15 cellular contexts compared by ENCODE assay signal in the genomic region with DNA sequence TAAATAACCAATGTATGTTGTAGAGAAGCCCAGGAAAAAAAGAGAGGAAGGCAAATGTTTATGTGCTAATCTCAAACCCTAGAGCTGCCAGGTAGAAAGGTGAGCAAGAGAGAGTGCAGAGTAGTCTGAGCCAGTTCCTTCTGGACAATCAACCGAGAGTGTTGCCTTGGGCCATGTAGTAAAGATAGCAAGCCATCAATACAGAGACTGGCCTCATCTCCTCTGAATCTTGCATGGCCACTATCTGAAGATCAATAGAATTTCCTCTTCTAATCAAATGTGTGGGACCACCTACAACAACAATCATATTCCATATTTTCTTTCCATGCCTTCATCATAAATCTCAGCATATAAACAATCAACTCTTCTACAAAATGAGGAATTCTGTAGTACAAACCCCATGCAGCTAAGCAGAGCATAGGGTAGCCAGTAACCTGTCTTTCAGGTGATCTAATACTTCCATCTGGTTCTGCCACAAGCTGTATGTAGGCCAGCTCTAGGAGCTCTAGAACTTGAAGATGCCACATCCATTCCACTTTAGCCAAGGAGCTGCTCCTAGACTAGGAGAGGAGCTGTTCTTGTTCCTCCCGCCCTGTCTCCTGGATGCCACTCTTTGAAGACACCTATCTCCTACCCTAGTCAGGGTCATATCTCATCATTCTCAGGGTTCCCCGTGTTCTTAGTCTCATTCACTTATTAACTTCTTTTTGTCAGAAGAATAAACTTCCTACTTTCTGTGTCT.
A peak's percentile ranks its signal among the peaks of the same experiment; 100 is the strongest.
DNase-seq lines count a peak whose midpoint lies in the region; ATAC-seq and TF ChIP-seq lines count a peak whose summit lies in the region.
"Had no signal": no experiment of that assay in that cellular context is flagged by ENCODE, and none has a peak within 500 bp of the region (broad histone marks: within the 10 kb centered on the region; RNA-seq: fewer than 3 reads in every experiment).

No MANE protein-coding gene starts in this region.

- H3K36me3 Mint-ChIP-seq in natural killer cell: peaks cover 8% of the 10 kb centered on the region
- H3K36me3 Mint-ChIP-seq: CD14-positive monocyte; CD8-positive, alpha-beta T cell had no signal

- peaks cover 5% of the 10 kb centered on the region; the same call in 1 of the 2 replicates for H3K9me1 ChIP-seq in IMR-90 (ENCODE audit: insufficient read depth, low read length)

- 86% methylated on average over 1 of the region's 3 CpGs; no CpG with 5 or more reads in 1 of the 2 experiments for WGBS in IMR-90 (ENCODE audit: extremely low coverage in 2 of 2, insufficient read length in 1 of 2), 2 experiments
- no CpG with 5 or more reads among the region's 3 CpGs for WGBS in neuronal stem cell (ENCODE audit: extremely low coverage in 2 of 2, insufficient read length in 2 of 2, insufficient replicate concordance in 1 of 2), 2 donors

- H4K20me1 ChIP-seq in BLaER1 (no peaks in the 10 kb centered on the region), IMR-90 (ENCODE audit: insufficient read depth, low read length) (no peaks in the 10 kb centered on the region)

- no peak overlapping the region for H3K4ac ChIP-seq in IMR-90 (ENCODE audit: low read depth, low read length)
- no peak overlapping the region for H3K4ac ChIP-seq in neuronal stem cell (ENCODE audit: low read length)

- no peaks in the 10 kb centered on the region for H3K36me3 ChIP-seq in BLaER1
- H3K36me3 ChIP-seq in IMR-90 (ENCODE audit: control insufficient read depth, insufficient read depth, low read length): no peaks in the 10 kb centered on the region
- peaks cover 15% of the 10 kb centered on the region for H3K36me3 ChIP-seq in SJSA1
- no peaks in the 10 kb centered on the region for H3K36me3 ChIP-seq in neuronal stem cell (replicated peaks in 1 of 2; ENCODE audit: control insufficient read depth in 2 of 2, insufficient read depth in 2 of 2, low read length in 2 of 2)
- H3K36me3 ChIP-seq: BE2C had no signal

- H3K9me3 Mint-ChIP-seq in natural killer cell: peaks cover 0 to 2% of the 10 kb centered on the region in 2 donors
- H3K9me3 Mint-ChIP-seq: CD8-positive, alpha-beta T cell; GM23338 had no signal

- no peak for TF ChIP-seq POLR2A in IMR-90 (IDR thresholded peaks at IDR 0.05; ENCODE audit: low read depth, low read length)

- H3K27ac ChIP-seq in BLaER1 (no peak overlapping the region), IMR-90 (ENCODE audit: insufficient read depth, low read length) (no peak overlapping the region), SJSA1 (no peak overlapping the region), neuronal stem cell (replicated peaks; ENCODE audit: low read length) (no peak overlapping the region)

- no peak overlapping the region for H2BK20ac ChIP-seq in IMR-90 (ENCODE audit: low read depth, low read length)

- H2AK9ac ChIP-seq in IMR-90 (replicated peaks; ENCODE audit: low read depth, low read length, poor library complexity): no peak overlapping the region

- no peaks in the 10 kb centered on the region for H3K9me3 ChIP-seq in BLaER1
- H3K9me3 ChIP-seq in IMR-90 (ENCODE audit: control insufficient read depth, insufficient read depth, low read length): no peaks in the 10 kb centered on the region
- H3K9me3 ChIP-seq in SJSA1 (replicated peaks): peaks cover 8% of the 10 kb centered on the region
- no peaks in the 10 kb centered on the region for H3K9me3 ChIP-seq in neuronal stem cell (replicated peaks in 1 of 2; ENCODE audit: control insufficient read depth in 2 of 2, insufficient read depth in 1 of 2, low read depth in 1 of 2, low read length in 2 of 2)
- H3K9me3 ChIP-seq: BE2C had no signal

- no peak overlapping the region for H2AK5ac ChIP-seq in IMR-90 (ENCODE audit: low read depth, low read length)
- H2AK5ac ChIP-seq in neuronal stem cell (ENCODE audit: low read depth, low read length): no peak overlapping the region

- no peak overlapping the region for H2BK120ac ChIP-seq in IMR-90 (ENCODE audit: low read depth, low read length)
- H2BK120ac ChIP-seq in neuronal stem cell (ENCODE audit: low read depth, low read length): no peak overlapping the region

- intact Hi-C loops in IMR-90 (cut with micrococcal nuclease) (no loop called here), natural killer cell (cut with micrococcal nuclease) (no loop called here)

- no peak overlapping the region for H2BK5ac ChIP-seq in IMR-90 (ENCODE audit: low read depth, low read length, poor library complexity, severe bottlenecking)
- no peak overlapping the region for H2BK5ac ChIP-seq in neuronal stem cell (ENCODE audit: low read length)

- H3K4me1 ChIP-seq in BLaER1 (0 out of 2 replicates have a peak, but pooled peaks cover 6% of the 10 kb centered on the region), IMR-90 (ENCODE audit: control insufficient read depth, insufficient read depth, low read length) (peaks cover 6% of the 10 kb centered on the region), SJSA1 (replicated peaks) (peaks cover 23% of the 10 kb centered on the region), neuronal stem cell (ENCODE audit: control insufficient read depth in 2 of 2, insufficient read depth in 1 of 2, low read depth in 1 of 2, low read length in 2 of 2) (no peaks in the 10 kb centered on the region)
- H3K4me1 ChIP-seq: BE2C had no signal

- no peaks in the 10 kb centered on the region for H3K79me1 ChIP-seq in IMR-90 (ENCODE audit: low read depth in 1 of 2, low read length in 2 of 2)
- H3K79me1 ChIP-seq in neuronal stem cell (ENCODE audit: low read depth, low read length): no peaks in the 10 kb centered on the region

- H4K8ac ChIP-seq in IMR-90 (ENCODE audit: low read depth in 2 of 2, low read length in 2 of 2) (0 out of 4 replicates have a peak overlapping the region, but pooled peaks of 1 of the 2 experiments have one; percentile 50), neuronal stem cell (ENCODE audit: low read depth, low read length) (no peak overlapping the region)

- no peak overlapping the region for H3K14ac ChIP-seq in IMR-90 (replicated peaks; ENCODE audit: low read depth, low read length)
- H3K14ac ChIP-seq in neuronal stem cell (ENCODE audit: low read length): no peak overlapping the region

- H4K5ac ChIP-seq in IMR-90 (ENCODE audit: low read depth, low read length): no peak overlapping the region; the same call in 1 of the 2 replicates

- H3K23ac ChIP-seq in IMR-90 (ENCODE audit: low read depth, low read length): no peak overlapping the region
- no peak overlapping the region for H3K23ac ChIP-seq in neuronal stem cell (ENCODE audit: low read depth, low read length, poor library complexity)

- no peak overlapping the region for H2BK12ac ChIP-seq in neuronal stem cell (ENCODE audit: low read length)

- H2BK15ac ChIP-seq in IMR-90 (ENCODE audit: low read depth, low read length): no peak overlapping the region
- no peak overlapping the region for H2BK15ac ChIP-seq in neuronal stem cell (ENCODE audit: low read length)

- dilution Hi-C loops in IMR-90 (cut with HindIII; ENCODE audit: low sequenced_read_pairs, unreplicated experiment): no loop called here

- no TSS peak for BruUV-seq in IMR-90 (replicated peaks; lab: Mats Ljungman, UMichigan)

- CTCF ChIA-PET in IMR-90 (lab: Yijun Ruan, JAX): no interaction called here

- H3K9ac ChIP-seq in BLaER1: no peak overlapping the region
- no peak overlapping the region for H3K9ac ChIP-seq in IMR-90 (ENCODE audit: low read depth, low read length)
- peak overlapping the region; percentile 22 for H3K9ac ChIP-seq in neuronal stem cell (ENCODE audit: low read depth, low read length, poor library complexity)

- no peak for TF ChIP-seq RAD21 in IMR-90 (IDR thresholded peaks at IDR 0.05; ENCODE audit: low read length)

- DNase-seq in IMR-90: no peak
- peak; percentile 81 to 86 for DNase-seq in SJSA1 (ENCODE audit: low read depth in 1 of 2, low spot score in 2 of 2)
- DNase-seq in neuronal stem cell (ENCODE audit: low spot score): no peak
- no peak for DNase-seq in natural killer cell
- DNase-seq: BE2C; CD8-positive, alpha-beta T cell; COR-L47; DMS153; H7 had no signal

- H3K4me3 ChIP-seq in BLaER1: no peak overlapping the region
- no peak overlapping the region for H3K4me3 ChIP-seq in IMR-90 (ENCODE audit: insufficient read depth, low read depth, low read length)
- H3K4me3 ChIP-seq in SJSA1: no peak overlapping the region
- no peak overlapping the region for H3K4me3 ChIP-seq in neuronal stem cell (ENCODE audit: low read length in 2 of 2)
- H3K4me3 ChIP-seq: GM23338 had no signal

- H3K56ac ChIP-seq in IMR-90 (ENCODE audit: extremely low read depth, insufficient read depth, low read length): no peak overlapping the region

- POLR2A ChIA-PET in IMR-90 (lab: Charles Lee; ENCODE audit: unreplicated experiment): no interaction called here

- peaks cover 6 to 37% of the 10 kb centered on the region in 2 donors for H3K27me3 Mint-ChIP-seq in natural killer cell (ENCODE audit: low read depth in 2 of 2)

- H3K4me2 ChIP-seq in BLaER1 (0 out of 2 replicates have a peak overlapping the region, but pooled peaks have one; percentile 4), IMR-90 (ENCODE audit: low read depth, low read length) (no peak overlapping the region), neuronal stem cell (ENCODE audit: insufficient read depth, low read length, poor library complexity, severe bottlenecking) (no peak overlapping the region)
- H3K4me2 ChIP-seq: GM23338 had no signal

- no peak for TF ChIP-seq CTCF in IMR-90 (conservative IDR thresholded peaks at IDR 0.05; ENCODE audit: low read depth, low read length)
- no peak for TF ChIP-seq CTCF in natural killer cell (IDR thresholded peaks at IDR 0.05)

- H3K4me3 Mint-ChIP-seq in natural killer cell: no peak overlapping the region
- H3K4me3 Mint-ChIP-seq: CD14-positive monocyte; CD8-positive, alpha-beta T cell; GM23338 had no signal

- in situ Hi-C loops in IMR-90 (cut with MboI; ENCODE audit: low sequenced_read_pairs): no loop called here

- no peak overlapping the region for H3K27ac Mint-ChIP-seq in natural killer cell
- H3K27ac Mint-ChIP-seq: CD14-positive monocyte; CD8-positive, alpha-beta T cell; GM23338 had no signal

- no peak overlapping the region for H2AFZ ChIP-seq in IMR-90 (replicated peaks; ENCODE audit: low read length, poor library complexity)
- no peak overlapping the region for H2AFZ ChIP-seq in neuronal stem cell (ENCODE audit: low read length)
- H2AFZ ChIP-seq: GM23338 had no signal

- H3K4me1 Mint-ChIP-seq in natural killer cell: peaks cover 12 to 22% of the 10 kb centered on the region in 2 donors
- H3K4me1 Mint-ChIP-seq: CD14-positive monocyte, GM23338 had no signal

- ATAC-seq in IMR-90 (ENCODE audit: low read depth) (no peak), HG02938 (IDR thresholded peaks at IDR 0.05; ENCODE audit: unreplicated experiment) (no peak), natural killer cell (no peak), GM19452 (IDR thresholded peaks at IDR 0.05; ENCODE audit: unreplicated experiment) (no peak), HG02610 (IDR thresholded peaks at IDR 0.05; ENCODE audit: unreplicated experiment) (no peak)
- ATAC-seq: CD8-positive, alpha-beta T cell; GM23338 had no signal

- peak overlapping the region; percentile 27; the same call in 1 of the 2 replicates for H3K18ac ChIP-seq in IMR-90 (ENCODE audit: low read depth, low read length)
- no peak overlapping the region for H3K18ac ChIP-seq in neuronal stem cell (ENCODE audit: low read length)

- no peak overlapping the region for H4K91ac ChIP-seq in IMR-90 (ENCODE audit: insufficient read depth, low read depth, low read length)
- H4K91ac ChIP-seq in neuronal stem cell (ENCODE audit: low read depth, low read length, poor library complexity): no peak overlapping the region

- no peaks in the 10 kb centered on the region for H3K27me3 ChIP-seq in BLaER1
- H3K27me3 ChIP-seq in IMR-90 (ENCODE audit: control insufficient read depth, insufficient read depth, low read length): no peaks in the 10 kb centered on the region
- H3K27me3 ChIP-seq in SJSA1 (replicated peaks): no peaks in the 10 kb centered on the region
- no peaks in the 10 kb centered on the region for H3K27me3 ChIP-seq in neuronal stem cell (ENCODE audit: control insufficient read depth in 3 of 3, insufficient read depth in 3 of 3, low read depth in 1 of 3, low read length in 3 of 3)
- H3K27me3 ChIP-seq: BE2C had no signal

Comparison
In these comparisons a context has a peak if more than half of its experiments do, and no peak if none do; other contexts are left out.
1. DNase-seq: peak in SJSA1 (2 of 2); none in IMR-90 (single experiment), neuronal stem cell (single experiment) and natural killer cell (single experiment).